ENCODE assay signal across 23 cellular contexts in the genomic region with DNA sequence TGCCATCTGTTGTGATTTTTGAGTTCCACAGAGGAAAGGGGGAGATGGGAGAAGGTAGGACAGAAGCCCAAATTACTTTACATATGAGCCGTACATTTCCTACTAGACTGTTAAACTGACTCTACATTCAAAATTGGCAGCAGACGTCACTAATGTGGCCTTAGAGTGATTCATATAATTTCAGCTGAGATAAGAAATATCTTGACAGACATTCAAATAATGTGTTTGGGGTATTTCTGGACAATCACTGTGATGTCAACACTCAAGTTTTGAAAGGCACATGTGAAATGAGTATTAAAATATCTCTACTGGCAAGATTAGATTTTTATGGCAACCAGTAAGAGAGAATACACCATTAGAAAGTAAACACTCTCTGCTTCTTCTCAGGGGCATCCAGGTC.
"Had no signal": no experiment of that assay in that cellular context is flagged by ENCODE, and none has a peak within 500 bp of the region (broad histone marks: within the 10 kb centered on the region; RNA-seq: fewer than 3 reads in every experiment).

No MANE protein-coding gene starts in this region.

- H3K4me3 ChIP-seq: adrenal gland, neural progenitor cell, spleen, upper lobe of left lung had no signal

- DNase-seq: activated B cell treated with CpG ODN at 0.5 μM for 24 hours; activated CD4-positive, alpha-beta T cell treated with anti-CD3 and anti-CD28 coated beads for 36 hours; activated CD4-positive, alpha-beta T cell treated with anti-CD3 and anti-CD28 coated beads, Interleukin-2, amount 50 U/mL, for 4 hours; activated CD8-positive, alpha-beta memory T cell treated with anti-CD3 and anti-CD28 coated beads for 24 hours; activated CD8-positive, alpha-beta memory T cell treated with anti-CD3 and anti-CD28 coated beads, Interleukin-2, amount 50 U/mL, for 4 hours; activated naive CD4-positive, alpha-beta T cell; activated T-cell treated with anti-CD3 and anti-CD28 coated beads, Interleukin-2, amount 50 U/mL, for 24 hours; effector CD4-positive, alpha-beta T cell; erythroblast; head of caudate nucleus; kidney; mammary epithelial cell; naive thymus-derived CD8-positive, alpha-beta T cell; spleen; stimulated activated CD4-positive, alpha-beta T cell treated with anti-CD3 and anti-CD28 coated beads, Interleukin-4, amount 100 ng/mL, for 24 hours; stimulated activated naive CD4-positive, alpha-beta T cell treated with Interleukin-2 at 50 U/mL for 16 hours; SW 1271; T-helper 17 cell; upper lobe of left lung had no signal

- ATAC-seq: activated CD4-positive, alpha-beta T cell treated with anti-CD3 and anti-CD28 coated beads for 36 hours; activated T-helper 17 cell treated with anti-CD3 and anti-CD28 coated beads, Interleukin-2, amount 50 U/mL, for 72 hours; left lobe of liver; naive thymus-derived CD8-positive, alpha-beta T cell; T-helper 17 cell had no signal
